13 cellular contexts compared by ENCODE assay signal in genomic region chr10:104707602-104708160, GRCh38.
"Had no signal": no experiment of that assay in that cellular context is flagged by ENCODE, and none has a peak within 500 bp of the region (broad histone marks: within the 10 kb centered on the region; RNA-seq: fewer than 3 reads in every experiment).

No MANE protein-coding gene starts in this region.

- H3K9me3 Mint-ChIP-seq: activated B cell treated with CpG ODN at 0.5 μM for 24 hours; activated CD4-positive, alpha-beta T cell treated with anti-CD3 and anti-CD28 coated beads, Interleukin-2, amount 10 ng/mL, durations not matched to agents 7 days and 5 days; activated naive CD8-positive, alpha-beta T cell treated with anti-CD3 and anti-CD28 coated beads for 36 hours; brain; immature natural killer cell; neural crest cell; stimulated activated naive CD8-positive, alpha-beta T cell treated with anti-CD3 and anti-CD28 coated beads, Interleukin-15, amount 100 ng/mL, for 72 hours had no signal

- DNase-seq: activated B cell treated with CpG ODN at 0.5 μM for 24 hours; activated CD4-positive, alpha-beta T cell treated with anti-CD3 and anti-CD28 coated beads, Interleukin-2, amount 10 ng/mL, durations not matched to agents 7 days and 5 days; activated CD8-positive, alpha-beta memory T cell treated with anti-CD3 and anti-CD28 coated beads for 24 hours; activated naive CD8-positive, alpha-beta T cell treated with anti-CD3 and anti-CD28 coated beads for 36 hours; effector memory CD4-positive, alpha-beta T cell; foreskin keratinocyte; glutamatergic neuron; immature natural killer cell; midbrain; right lobe of liver; stimulated activated naive CD8-positive, alpha-beta T cell treated with anti-CD3 and anti-CD28 coated beads, Interleukin-15, amount 100 ng/mL, for 72 hours had no signal

- ATAC-seq: foreskin keratinocyte; right lobe of liver; stimulated activated naive CD8-positive, alpha-beta T cell treated with anti-CD3 and anti-CD28 coated beads, Interleukin-15, amount 100 ng/mL, for 72 hours had no signal

- H3K4me1 Mint-ChIP-seq: activated B cell treated with CpG ODN at 0.5 μM for 24 hours; activated CD4-positive, alpha-beta T cell treated with anti-CD3 and anti-CD28 coated beads, Interleukin-2, amount 10 ng/mL, durations not matched to agents 7 days and 5 days; activated naive CD8-positive, alpha-beta T cell treated with anti-CD3 and anti-CD28 coated beads for 36 hours; immature natural killer cell; stimulated activated naive CD8-positive, alpha-beta T cell treated with anti-CD3 and anti-CD28 coated beads, Interleukin-15, amount 100 ng/mL, for 72 hours had no signal

- H3K36me3 Mint-ChIP-seq: activated naive CD8-positive, alpha-beta T cell treated with anti-CD3 and anti-CD28 coated beads for 36 hours; brain; immature natural killer cell had no signal

- H3K27ac Mint-ChIP-seq: activated B cell treated with CpG ODN at 0.5 μM for 24 hours; activated CD4-positive, alpha-beta T cell treated with anti-CD3 and anti-CD28 coated beads, Interleukin-2, amount 10 ng/mL, durations not matched to agents 7 days and 5 days; activated naive CD8-positive, alpha-beta T cell treated with anti-CD3 and anti-CD28 coated beads for 36 hours; immature natural killer cell; stimulated activated naive CD8-positive, alpha-beta T cell treated with anti-CD3 and anti-CD28 coated beads, Interleukin-15, amount 100 ng/mL, for 72 hours had no signal

- H3K4me3 Mint-ChIP-seq: activated B cell treated with CpG ODN at 0.5 μM for 24 hours; activated CD4-positive, alpha-beta T cell treated with anti-CD3 and anti-CD28 coated beads, Interleukin-2, amount 10 ng/mL, durations not matched to agents 7 days and 5 days; activated naive CD8-positive, alpha-beta T cell treated with anti-CD3 and anti-CD28 coated beads for 36 hours; brain; immature natural killer cell; neural crest cell; stimulated activated naive CD8-positive, alpha-beta T cell treated with anti-CD3 and anti-CD28 coated beads, Interleukin-15, amount 100 ng/mL, for 72 hours had no signal

- H3K27me3 Mint-ChIP-seq: activated B cell treated with CpG ODN at 0.5 μM for 24 hours; activated naive CD8-positive, alpha-beta T cell treated with anti-CD3 and anti-CD28 coated beads for 36 hours had no signal
